ENCODE assay signal across 12 cellular contexts in genomic region chr15:31332020-31332680, GRCh38. TPM values are rescaled to one million over a fixed set of nuclear protein-coding genes. Genes with fewer than 3 reads are reported as not detected.
A peak's percentile ranks its signal among the peaks of the same experiment; 100 is the strongest.
DNase-seq lines count a peak whose midpoint lies in the region; ATAC-seq, FAIRE-seq and TF ChIP-seq lines count a peak whose summit lies in the region.
"Had no signal": no experiment of that assay in that cellular context is flagged by ENCODE, and none has a peak within 500 bp of the region (broad histone marks: within the 10 kb centered on the region; RNA-seq: fewer than 3 reads in every experiment).

No MANE protein-coding gene starts in this region.

- FAIRE-seq in small intestine (lab: Jason Lieb, UNC) (no peak), D721Med (lab: Jason Lieb, UNC) (no peak)

- 80% methylated on average over 9 of the region's 9 CpGs for WGBS in SK-N-SH (ENCODE audit: low lambda C conversion rate)
- 66 to 86% (median 71%) methylated on average over 9 of the region's 9 CpGs for WGBS in small intestine, 3 donors

- TF ChIP-seq EP300 in SK-N-SH (IDR thresholded peaks at IDR 0.05; ENCODE audit: borderline replicate concordance in 1 of 2, low read depth in 1 of 2, low read length in 1 of 2) = no peak

- H3K4me3 ChIP-seq in SK-N-SH (ENCODE audit: low read depth in 2 of 2, low read length in 1 of 2) = no peak overlapping the region
- no peak overlapping the region for H3K4me3 ChIP-seq in small intestine (ENCODE audit: low read depth in 1 of 2, low read length in 2 of 2)
- H3K4me3 ChIP-seq: breast epithelium, mucosa of descending colon had no signal

- H3K36me3 ChIP-seq in SK-N-SH (replicated peaks in 1 of 2; ENCODE audit: control insufficient read depth in 1 of 2, insufficient read depth in 2 of 2, low read length in 1 of 2) (no peaks in the 10 kb centered on the region), small intestine (ENCODE audit: control insufficient read depth in 2 of 2, insufficient read depth in 2 of 2, low read length in 2 of 2) (no peaks in the 10 kb centered on the region)
- H3K36me3 ChIP-seq: breast epithelium had no signal

- H3K27me3 ChIP-seq in SK-N-SH (ENCODE audit: insufficient read depth) (no peaks in the 10 kb centered on the region), small intestine (ENCODE audit: control insufficient read depth in 2 of 2, insufficient read depth in 2 of 2, low read length in 2 of 2) (no peaks in the 10 kb centered on the region)
- H3K27me3 ChIP-seq: breast epithelium had no signal

- no peak overlapping the region for H3K4me2 ChIP-seq in SK-N-SH

- H2AFZ ChIP-seq in SK-N-SH (ENCODE audit: low read depth) = no peak overlapping the region

- no peak overlapping the region for H3K9ac ChIP-seq in SK-N-SH

- CTCF ChIA-PET in SK-N-SH (lab: Yijun Ruan, JAX) = interaction anchor here (1.0 to 1.6 kb wide), 5 partner anchors 12 to 158 kb away, joined by 3 to 6 read pairs (median 3); no protein-coding TSS in a partner anchor

- H3F3A ChIP-seq in SK-N-SH (replicated peaks; ENCODE audit: insufficient read depth) = peaks cover 5% of the 10 kb centered on the region

- TF ChIP-seq CTCF in SK-N-SH (IDR thresholded peaks at IDR 0.05) (no peak), GM10266 (IDR thresholded peaks at IDR 0.05; ENCODE audit: control insufficient read depth, insufficient read depth, low read depth, missing control alignments) (no peak), D721Med (IDR thresholded peaks at IDR 0.05; ENCODE audit: insufficient read depth, missing control alignments) (no peak)

- H4K20me1 ChIP-seq in SK-N-SH (ENCODE audit: insufficient read depth) = peaks cover 81% of the 10 kb centered on the region

- no peak for ATAC-seq in SK-N-SH treated with all-trans-retinoic acid at 6 μM for 48 hours
- ATAC-seq: mucosa of descending colon had no signal

- TF ChIP-seq RAD21 in SK-N-SH (IDR thresholded peaks at IDR 0.05; ENCODE audit: low read length) = no peak

- H3K27ac ChIP-seq in SK-N-SH (ENCODE audit: low read depth in 2 of 2, low read length in 1 of 2) (peak overlapping the region in 1 of 2 experiments; percentile 79; a peak in 2 of 4 replicates), small intestine (ENCODE audit: low read depth in 1 of 2, low read length in 1 of 2) (peak overlapping the region; percentile 12 to 33)

- DNase-seq in SK-N-SH (peak; percentile 71), MV-4-11 (lab: John Stamatoyannopoulos, UW) (peak; percentile 56), cerebellar cortex (ENCODE audit: low spot score) (peak; percentile 10), small intestine (no peak), GM10266 (ENCODE audit: extremely low spot score) (no peak), NCI-H774 (lab: John Stamatoyannopoulos, UW) (no peak), D721Med (ENCODE audit: insufficient read length, low spot score) (no peak)
- DNase-seq: GF-D8, mucosa of descending colon, NCI-H524 treated with DMSO at 0.1 percent for 48 hours had no signal

- peaks cover 73% of the 10 kb centered on the region for H3K79me2 ChIP-seq in SK-N-SH (ENCODE audit: insufficient read depth)

- H3K9me2 ChIP-seq in SK-N-SH = no peaks in the 10 kb centered on the region

- H3K4me1 ChIP-seq in SK-N-SH (ENCODE audit: control insufficient read depth in 1 of 2, insufficient read depth in 2 of 2, low read depth in 1 of 2, low read length in 1 of 2) (peaks cover 0 to 70% of the 10 kb centered on the region in 2 experiments; a peak in 1 of 4 replicates), small intestine (ENCODE audit: control insufficient read depth in 2 of 2, insufficient read depth in 1 of 2, low read depth in 1 of 2, low read length in 1 of 2) (peaks cover 43 to 45% of the 10 kb centered on the region in 2 donors)

- POLR2A ChIA-PET in SK-N-SH (lab: Yijun Ruan, JAX) = no interaction called here

- H3K9me3 ChIP-seq in SK-N-SH (no peaks in the 10 kb centered on the region), small intestine (ENCODE audit: control insufficient read depth, low read depth) (no peaks in the 10 kb centered on the region)
- H3K9me3 ChIP-seq: breast epithelium, mucosa of descending colon had no signal

TF ChIP-seq in SK-N-SH, 30 proteins besides CTCF, POLR2A, EP300 and RAD21 (continues in another document):
- no peak for TF ChIP-seq NRF1 (IDR thresholded peaks at IDR 0.05; ENCODE audit: low read depth, low read length)
- TF ChIP-seq, protein P1, sequence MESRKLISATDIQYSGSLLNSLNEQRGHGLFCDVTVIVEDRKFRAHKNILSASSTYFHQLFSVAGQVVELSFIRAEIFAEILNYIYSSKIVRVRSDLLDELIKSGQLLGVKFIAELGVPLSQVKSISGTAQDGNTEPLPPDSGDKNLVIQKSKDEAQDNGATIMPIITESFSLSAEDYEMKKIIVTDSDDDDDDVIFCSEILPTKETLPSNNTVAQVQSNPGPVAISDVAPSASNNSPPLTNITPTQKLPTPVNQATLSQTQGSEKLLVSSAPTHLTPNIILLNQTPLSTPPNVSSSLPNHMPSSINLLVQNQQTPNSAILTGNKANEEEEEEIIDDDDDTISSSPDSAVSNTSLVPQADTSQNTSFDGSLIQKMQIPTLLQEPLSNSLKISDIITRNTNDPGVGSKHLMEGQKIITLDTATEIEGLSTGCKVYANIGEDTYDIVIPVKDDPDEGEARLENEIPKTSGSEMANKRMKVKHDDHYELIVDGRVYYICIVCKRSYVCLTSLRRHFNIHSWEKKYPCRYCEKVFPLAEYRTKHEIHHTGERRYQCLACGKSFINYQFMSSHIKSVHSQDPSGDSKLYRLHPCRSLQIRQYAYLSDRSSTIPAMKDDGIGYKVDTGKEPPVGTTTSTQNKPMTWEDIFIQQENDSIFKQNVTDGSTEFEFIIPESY (IDR thresholded peaks at IDR 0.05; ENCODE audit: borderline replicate concordance, low read depth) = no peak
- TF ChIP-seq POLR2AphosphoS5 (IDR thresholded peaks at IDR 0.05; ENCODE audit: low read depth, low read length) = no peak
- no peak for TF ChIP-seq TEAD4 (IDR thresholded peaks at IDR 0.05; ENCODE audit: borderline replicate concordance, insufficient read depth)
- peak; percentile 65 for TF ChIP-seq CHD2 (IDR thresholded peaks at IDR 0.05; ENCODE audit: low read length, partially characterized antibody)
- no peak for TF ChIP-seq TCF12 (IDR thresholded peaks at IDR 0.05)
- TF ChIP-seq JUND (IDR thresholded peaks at IDR 0.05) = no peak
- no peak for TF ChIP-seq TAF1 (IDR thresholded peaks at IDR 0.05; ENCODE audit: borderline replicate concordance, low read depth, low read length)

TF ChIP-seq in SK-N-SH treated with all-trans-retinoic acid at 6 μM for 48 hours, 23 proteins besides CTCF, POLR2A, EP300 and RAD21 (continues in another document):
- TF ChIP-seq ESRRG (CRISPR knock-in tag; IDR thresholded peaks at IDR 0.05) (no peak), GLIS3 (CRISPR knock-in tag; IDR thresholded peaks at IDR 0.05) (no peak), TOX (CRISPR knock-in tag; IDR thresholded peaks at IDR 0.05; ENCODE audit: borderline replicate concordance) (no peak), TSHZ2 (CRISPR knock-in tag; IDR thresholded peaks at IDR 0.05) (no peak), OSR1 (CRISPR knock-in tag; IDR thresholded peaks at IDR 0.05) (no peak), RARB (CRISPR knock-in tag; IDR thresholded peaks at IDR 0.05) (no peak), CSDC2 (CRISPR knock-in tag; IDR thresholded peaks at IDR 0.05) (no peak), SNAI2 (CRISPR knock-in tag; IDR thresholded peaks at IDR 0.05) (no peak), ZNF70 (CRISPR knock-in tag; IDR thresholded peaks at IDR 0.05) (no peak), ARNTL (CRISPR knock-in tag; IDR thresholded peaks at IDR 0.05; ENCODE audit: borderline replicate concordance, low read depth) (no peak), ISL1 (CRISPR knock-in tag; IDR thresholded peaks at IDR 0.05) (no peak), BACH2 (CRISPR knock-in tag; IDR thresholded peaks at IDR 0.05; ENCODE audit: borderline replicate concordance) (no peak), ZFP3 (CRISPR knock-in tag; IDR thresholded peaks at IDR 0.05) (no peak), ZC3H10 (CRISPR knock-in tag; IDR thresholded peaks at IDR 0.05) (no peak), ZNF565 (CRISPR knock-in tag; conservative IDR thresholded peaks at IDR 0.05; ENCODE audit: low read depth) (no peak)
- TF ChIP-seq, protein P2, sequence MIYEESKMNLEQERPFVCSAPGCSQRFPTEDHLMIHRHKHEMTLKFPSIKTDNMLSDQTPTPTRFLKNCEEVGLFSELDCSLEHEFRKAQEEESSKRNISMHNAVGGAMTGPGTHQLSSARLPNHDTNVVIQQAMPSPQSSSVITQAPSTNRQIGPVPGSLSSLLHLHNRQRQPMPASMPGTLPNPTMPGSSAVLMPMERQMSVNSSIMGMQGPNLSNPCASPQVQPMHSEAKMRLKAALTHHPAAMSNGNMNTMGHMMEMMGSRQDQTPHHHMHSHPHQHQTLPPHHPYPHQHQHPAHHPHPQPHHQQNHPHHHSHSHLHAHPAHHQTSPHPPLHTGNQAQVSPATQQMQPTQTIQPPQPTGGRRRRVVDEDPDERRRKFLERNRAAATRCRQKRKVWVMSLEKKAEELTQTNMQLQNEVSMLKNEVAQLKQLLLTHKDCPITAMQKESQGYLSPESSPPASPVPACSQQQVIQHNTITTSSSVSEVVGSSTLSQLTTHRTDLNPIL (CRISPR knock-in tag; IDR thresholded peaks at IDR 0.05; ENCODE audit: low read depth) = no peak

RNA-seq across cellular contexts. Expression of gene KLF13, which starts 5.5 kb away (rescaled TPM):
- 7.1 and 8.6 TPM in 2 replicates for polyA plus RNA-seq in SK-N-SH (2012; rRNA removed)
- 9.4 and 11.1 TPM in 2 replicates for polyA plus RNA-seq in SK-N-SH (2012; cell fraction: cytosol; rRNA removed)
- polyA plus RNA-seq in SK-N-SH (2012; cell fraction: nucleus; rRNA removed) = 7.4 and 9.3 TPM in 2 replicates
- 10 to 100 TPM; 50.6 to 61.3 (median 51.9) TPM for polyA plus RNA-seq in small intestine

Comparison
In these comparisons a context has a peak if more than half of its experiments do, and no peak if none do; other contexts are left out.
1. DNase-seq: peak in SK-N-SH (single experiment), MV-4-11 (single experiment) and cerebellar cortex (single experiment); none in small intestine (single experiment), GM10266 (single experiment), NCI-H774 (single experiment) and D721Med (single experiment).